In the genomic region with DNA sequence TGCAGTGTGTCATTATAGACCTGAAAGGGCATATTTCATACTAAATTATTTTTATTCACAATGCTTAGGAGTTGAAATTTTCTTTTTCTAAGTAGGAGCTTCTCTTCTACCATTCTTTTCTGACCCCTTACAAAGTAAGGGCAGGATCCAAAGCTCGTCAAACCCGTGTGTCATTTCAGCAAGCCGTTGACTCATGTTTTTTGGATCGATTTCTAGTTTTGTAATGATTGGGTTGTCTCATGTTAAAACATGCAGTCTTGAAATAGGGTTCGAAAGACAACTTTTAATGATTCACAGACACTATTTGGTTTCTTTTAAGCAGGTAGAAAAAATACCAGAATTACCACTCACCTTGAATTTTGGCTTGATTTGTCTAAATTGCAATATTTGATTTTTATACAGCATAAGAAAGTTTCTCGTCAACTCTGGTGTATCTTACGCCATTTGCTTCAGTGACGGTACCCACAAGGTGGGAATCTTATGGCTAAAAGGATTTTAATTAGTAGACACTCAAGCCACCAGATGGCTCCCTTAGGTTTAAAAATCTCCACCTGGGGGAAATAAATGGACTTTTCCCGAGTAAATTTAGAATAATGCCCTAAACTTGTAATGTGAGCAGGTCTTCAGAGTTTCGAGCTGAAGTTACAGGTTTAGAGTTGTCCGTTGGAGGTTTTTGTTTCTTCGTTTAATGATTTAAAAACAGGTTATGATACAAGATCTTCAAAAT, we compare ENCODE assay signal across 15 cellular contexts.
A peak's percentile ranks its signal among the peaks of the same experiment; 100 is the strongest.
DNase-seq lines count a peak whose midpoint lies in the region; ATAC-seq, FAIRE-seq and TF ChIP-seq lines count a peak whose summit lies in the region.
"Had no signal": no experiment of that assay in that cellular context is flagged by ENCODE, and none has a peak within 500 bp of the region (broad histone marks: within the 10 kb centered on the region; RNA-seq: fewer than 3 reads in every experiment).

No MANE protein-coding gene starts in this region.

- no peak for ATAC-seq in activated naive CD8-positive, alpha-beta T cell treated with anti-CD3 and anti-CD28 coated beads, Interleukin-2, amount 50 U/mL, for 24 hours
- no peak for ATAC-seq in K562
- ATAC-seq in thoracic aorta (ENCODE audit: insufficient number of reproducible peaks, low FRiP score, low read depth), result no peak
- no peak for ATAC-seq in GM18519 (IDR thresholded peaks at IDR 0.05; ENCODE audit: low FRiP score, unreplicated experiment)
- ATAC-seq in HG03280 (IDR thresholded peaks at IDR 0.05; ENCODE audit: unreplicated experiment), result no peak

- no peaks in the 10 kb centered on the region for H3K79me2 ChIP-seq in K562 (ENCODE audit: control insufficient read depth, insufficient read depth, low read length)

- intact Hi-C loops in K562 (cut with micrococcal nuclease), result loop anchor here (10.0 kb wide), 1 partner anchor 187 kb away; no protein-coding TSS in a partner anchor

- no peak for DNase-seq in activated naive CD8-positive, alpha-beta T cell treated with anti-CD3 and anti-CD28 coated beads, Interleukin-2, amount 50 U/mL, for 24 hours
- no peak for DNase-seq in activated naive CD8-positive, alpha-beta T cell treated with anti-CD3 and anti-CD28 coated beads for 36 hours
- no peak for DNase-seq in K562 (ENCODE audit: extremely low read depth in 1 of 4, low spot score in 3 of 4)
- peak; percentile 27 for DNase-seq in iPS-NIHi7 (ENCODE audit: extremely low spot score)
- no peak for DNase-seq in thoracic aorta (ENCODE audit: low spot score)
- DNase-seq in hypothalamus (lab: John Stamatoyannopoulos, UW), result no peak
- DNase-seq: activated naive CD4-positive, alpha-beta T cell; effector CD8-positive, alpha-beta T cell; GDM1; KG1; NCI-H345 had no signal

- no peaks in the 10 kb centered on the region for H3K9me1 ChIP-seq in K562 (ENCODE audit: control insufficient read depth, insufficient read depth, low read length)

- H3K4me3 Mint-ChIP-seq in activated naive CD8-positive, alpha-beta T cell treated with anti-CD3 and anti-CD28 coated beads, Interleukin-2, amount 50 U/mL, for 24 hours, result no peak overlapping the region
- no peak overlapping the region for H3K4me3 Mint-ChIP-seq in activated naive CD8-positive, alpha-beta T cell treated with anti-CD3 and anti-CD28 coated beads for 36 hours
- H3K4me3 Mint-ChIP-seq: stimulated activated naive CD8-positive, alpha-beta T cell treated with anti-CD3 and anti-CD28 coated beads, Interleukin-15, Interleukin-2, amounts not matched to agents 100 ng/mL and 50 ng/mL, for 24 hours had no signal

- no peaks in the 10 kb centered on the region for H4K20me1 ChIP-seq in K562 (replicated peaks; ENCODE audit: control insufficient read depth, insufficient read depth, low read length)

- H3K36me3 Mint-ChIP-seq in activated naive CD8-positive, alpha-beta T cell treated with anti-CD3 and anti-CD28 coated beads, Interleukin-2, amount 50 U/mL, for 24 hours (ENCODE audit: low read depth), result peaks cover 11% of the 10 kb centered on the region
- H3K36me3 Mint-ChIP-seq in activated naive CD8-positive, alpha-beta T cell treated with anti-CD3 and anti-CD28 coated beads for 36 hours, result peaks cover 5% of the 10 kb centered on the region

- H3K9ac ChIP-seq in K562 (ENCODE audit: insufficient read depth in 1 of 2, low read depth in 2 of 2, low read length in 2 of 2), result no peak overlapping the region

- H3K36me3 ChIP-seq in K562 (ENCODE audit: control insufficient read depth, insufficient read depth, low read length), result no peaks in the 10 kb centered on the region
- no peaks in the 10 kb centered on the region for H3K36me3 ChIP-seq in thoracic aorta
- H3K36me3 ChIP-seq: neutrophil had no signal

- peak overlapping the region; percentile 60 for H3K27ac Mint-ChIP-seq in activated naive CD8-positive, alpha-beta T cell treated with anti-CD3 and anti-CD28 coated beads, Interleukin-2, amount 50 U/mL, for 24 hours
- H3K27ac Mint-ChIP-seq in activated naive CD8-positive, alpha-beta T cell treated with anti-CD3 and anti-CD28 coated beads for 36 hours, result no peak overlapping the region
- H3K27ac Mint-ChIP-seq: stimulated activated naive CD8-positive, alpha-beta T cell treated with anti-CD3 and anti-CD28 coated beads, Interleukin-15, Interleukin-2, amounts not matched to agents 100 ng/mL and 50 ng/mL, for 24 hours had no signal

- peak; percentile 46 for FAIRE-seq in K562 (lab: Jason Lieb, UNC)

- H3K27me3 ChIP-seq in K562 (ENCODE audit: control insufficient read depth in 2 of 2, insufficient read depth in 2 of 2, low read length in 2 of 2) (peaks cover under 1 to 14% of the 10 kb centered on the region in 2 experiments; a peak in 3 of 5 replicates), thoracic aorta (replicated peaks; ENCODE audit: insufficient read depth) (no peaks in the 10 kb centered on the region)
- H3K27me3 ChIP-seq: neutrophil had no signal

- WGBS in K562 (ENCODE audit: insufficient coverage, low coverage, missing lambda C conversion rate), result 4% methylated on average over 12 of the region's 12 CpGs

- in situ Hi-C loops in K562 (cut with MboI), result loop anchor here (10.0 to 25.0 kb wide), 2 partner anchors 357 to 931 kb away; no protein-coding TSS in a partner anchor

- H3K9me3 ChIP-seq in K562 (replicated peaks; ENCODE audit: control insufficient read depth, insufficient read depth, low read depth, low read length) (no peaks in the 10 kb centered on the region), thoracic aorta (no peaks in the 10 kb centered on the region)
- H3K9me3 ChIP-seq: neutrophil had no signal

- no TSS peak for BruUV-seq in K562 (replicated peaks; lab: Mats Ljungman, UMichigan)

- peak in 1 of 2 experiments; percentile 41; a peak in 3 of 4 replicates for TF ChIP-seq RAD21 in K562 (CRISPR knock-in tag; conservative IDR thresholded peaks at IDR 0.05 in 1 of 2, IDR thresholded peaks at IDR 0.05 in 1 of 2)

- H3K4me2 ChIP-seq in K562 (ENCODE audit: insufficient read depth, low read length), result no peak overlapping the region

- H2AFZ ChIP-seq in K562 (ENCODE audit: low read depth, low read length), result no peak overlapping the region

- peaks cover 27% of the 10 kb centered on the region for H3K4me1 Mint-ChIP-seq in activated naive CD8-positive, alpha-beta T cell treated with anti-CD3 and anti-CD28 coated beads, Interleukin-2, amount 50 U/mL, for 24 hours
- H3K4me1 Mint-ChIP-seq in activated naive CD8-positive, alpha-beta T cell treated with anti-CD3 and anti-CD28 coated beads for 36 hours, result peaks cover 3% of the 10 kb centered on the region

- CTCF ChIA-PET in K562 (lab: Yijun Ruan, JAX; ENCODE audit: low intra/inter-chr PET ratio), result interaction anchor here (0.7 kb wide), 1 partner anchor 357 kb away, joined by 4 read pairs; no protein-coding TSS in a partner anchor

- no peak overlapping the region for H3K27ac ChIP-seq in K562 (ENCODE audit: extremely low read depth, low read depth, low read length)
- H3K27ac ChIP-seq in thoracic aorta, result no peak overlapping the region
- H3K27ac ChIP-seq: neutrophil had no signal

- no peaks in the 10 kb centered on the region for H3K9me3 Mint-ChIP-seq in activated naive CD8-positive, alpha-beta T cell treated with anti-CD3 and anti-CD28 coated beads, Interleukin-2, amount 50 U/mL, for 24 hours
- no peaks in the 10 kb centered on the region for H3K9me3 Mint-ChIP-seq in activated naive CD8-positive, alpha-beta T cell treated with anti-CD3 and anti-CD28 coated beads for 36 hours
- H3K9me3 Mint-ChIP-seq: stimulated activated naive CD8-positive, alpha-beta T cell treated with anti-CD3 and anti-CD28 coated beads, Interleukin-15, Interleukin-2, amounts not matched to agents 100 ng/mL and 50 ng/mL, for 24 hours had no signal

- no peak for TF ChIP-seq POLR2A in K562 (conservative IDR thresholded peaks at IDR 0.05)

- POLR2A ChIA-PET in K562 (lab: Yijun Ruan, JAX), result interaction anchor here (0.6 to 0.7 kb wide), 2 partner anchors 40 to 183 kb away, joined by 4 to 5 read pairs; no protein-coding TSS in a partner anchor

- peak in 2 of 3 experiments; percentile 12 to 39; a peak in 2 of 6 replicates for TF ChIP-seq CTCF in K562 (IDR thresholded peaks at IDR 0.05 in 2 of 3, conservative IDR thresholded peaks at IDR 0.05 in 1 of 3; ENCODE audit: insufficient read depth in 2 of 3, low read depth in 1 of 3, low read length in 3 of 3)
- peak; percentile 31 for TF ChIP-seq CTCF in thoracic aorta (IDR thresholded peaks at IDR 0.05)

- no peaks in the 10 kb centered on the region for H3K27me3 Mint-ChIP-seq in activated naive CD8-positive, alpha-beta T cell treated with anti-CD3 and anti-CD28 coated beads, Interleukin-2, amount 50 U/mL, for 24 hours
- H3K27me3 Mint-ChIP-seq in activated naive CD8-positive, alpha-beta T cell treated with anti-CD3 and anti-CD28 coated beads for 36 hours, result no peaks in the 10 kb centered on the region
- H3K27me3 Mint-ChIP-seq: stimulated activated naive CD8-positive, alpha-beta T cell treated with anti-CD3 and anti-CD28 coated beads, Interleukin-15, Interleukin-2, amounts not matched to agents 100 ng/mL and 50 ng/mL, for 24 hours had no signal

- no peak for TF ChIP-seq EP300 in K562 (IDR thresholded peaks at IDR 0.05; ENCODE audit: low read length)

- H3K4me3 ChIP-seq in K562 (no peak overlapping the region), thoracic aorta (no peak overlapping the region)

- H3K4me1 ChIP-seq in K562 (replicated peaks in 1 of 2; ENCODE audit: control insufficient read depth in 2 of 2, insufficient read depth in 2 of 2, low read length in 2 of 2) (no peaks in the 10 kb centered on the region), thoracic aorta (ENCODE audit: control insufficient read depth in 1 of 2, low read depth in 2 of 2) (peaks cover 20 to 32% of the 10 kb centered on the region in 2 donors)
